1 cellular context compared by ENCODE assay signal in genomic region chr9:94606641-94607339, GRCh38.
TF ChIP-seq lines count a peak whose summit lies in the region.

No MANE protein-coding gene starts in this region.

TF ChIP-seq in GM12878, 131 proteins besides CTCF, POLR2A, EP300 and RAD21:
- TF ChIP-seq RBBP5 (conservative IDR thresholded peaks at IDR 0.05): no peak
- no peak for TF ChIP-seq KLF5 (IDR thresholded peaks at IDR 0.05; ENCODE audit: partially characterized antibody)
- no peak for TF ChIP-seq HDAC2 (IDR thresholded peaks at IDR 0.05)
- TF ChIP-seq BHLHE40 (IDR thresholded peaks at IDR 0.05; ENCODE audit: borderline replicate concordance in 1 of 2, low read depth in 2 of 2, low read length in 1 of 2): no peak
- no peak for TF ChIP-seq ZNF622 (IDR thresholded peaks at IDR 0.05)
- no peak for TF ChIP-seq BRCA1 (IDR thresholded peaks at IDR 0.05; ENCODE audit: low read depth, low read length)
- no peak for TF ChIP-seq RB1 (IDR thresholded peaks at IDR 0.05; ENCODE audit: borderline replicate concordance)
- no peak for TF ChIP-seq IKZF2 (IDR thresholded peaks at IDR 0.05)
- TF ChIP-seq EZH2 (IDR thresholded peaks at IDR 0.05; ENCODE audit: borderline replicate concordance, control insufficient read depth, low read depth, low read length): no peak
- no peak for TF ChIP-seq SUPT20H (IDR thresholded peaks at IDR 0.05; ENCODE audit: borderline replicate concordance, control insufficient read depth, low read depth, low read length)
- no peak for TF ChIP-seq IRF3 (IDR thresholded peaks at IDR 0.05)
- TF ChIP-seq SMAD1 (IDR thresholded peaks at IDR 0.05; ENCODE audit: low read depth, partially characterized antibody): no peak
- TF ChIP-seq ATF3 (IDR thresholded peaks at IDR 0.05; ENCODE audit: borderline replicate concordance, extremely low read depth, low read depth, low read length): no peak
- TF ChIP-seq CUX1 (IDR thresholded peaks at IDR 0.05; ENCODE audit: insufficient replicate concordance, low read depth, low read length): no peak
- TF ChIP-seq SP1 (IDR thresholded peaks at IDR 0.05; ENCODE audit: low read depth, low read length): no peak
- no peak for TF ChIP-seq MLLT1 (IDR thresholded peaks at IDR 0.05)
